ENCODE assay signal across 32 cellular contexts in genomic region chr12:100767950-100768349, GRCh38. TPM values are rescaled to one million over a fixed set of nuclear protein-coding genes. Genes with fewer than 3 reads are reported as not detected.
"Had no signal": no experiment of that assay in that cellular context is flagged by ENCODE, and none has a peak within 500 bp of the region (broad histone marks: within the 10 kb centered on the region; RNA-seq: fewer than 3 reads in every experiment).

No MANE protein-coding gene starts in this region.

- H3K27me3 ChIP-seq: ascending aorta, breast epithelium, cardiac muscle cell, colonic mucosa, dorsolateral prefrontal cortex, esophagus muscularis mucosa, gastroesophageal sphincter, heart left ventricle had no signal

- H3K36me3 ChIP-seq: ascending aorta, breast epithelium, cardiac muscle cell, colonic mucosa, esophagus muscularis mucosa, gastroesophageal sphincter, heart left ventricle had no signal

- H3K27ac ChIP-seq: ascending aorta, breast epithelium, cardiac muscle cell, colonic mucosa, dorsolateral prefrontal cortex, esophagus muscularis mucosa, gastroesophageal sphincter, heart left ventricle, VCaP had no signal

- H3K4me3 ChIP-seq: ascending aorta, breast epithelium, cardiac muscle cell, colonic mucosa, dorsolateral prefrontal cortex, esophagus muscularis mucosa, gastroesophageal sphincter, heart left ventricle had no signal

- ATAC-seq: activated naive CD4-positive, alpha-beta T cell treated with anti-CD3 and anti-CD28 coated beads, Interleukin-2, amount 50 U/mL, for 72 hours; activated T-cell treated with anti-CD3 and anti-CD28 coated beads, Interleukin-2, amount 50 U/mL, for 72 hours; gastroesophageal sphincter; heart left ventricle; WTC11 had no signal

- H3K9me3 ChIP-seq: ascending aorta, colonic mucosa had no signal

- H3K4me1 ChIP-seq: ascending aorta, breast epithelium, colonic mucosa, esophagus muscularis mucosa, gastroesophageal sphincter, heart left ventricle had no signal

- DNase-seq: activated CD4-positive, alpha-beta memory T cell treated with anti-CD3 and anti-CD28 coated beads, Interleukin-2, amount 10 ng/mL, durations not matched to agents 7 days and 5 days; activated CD4-positive, alpha-beta T cell treated with anti-CD3 and anti-CD28 coated beads for 1 hour; activated CD4-positive, alpha-beta T cell treated with anti-CD3 and anti-CD28 coated beads for 4 hours; activated CD4-positive, alpha-beta T cell treated with anti-CD3 and anti-CD28 coated beads, Interleukin-2, amount 10 ng/mL, durations not matched to agents 7 days and 5 days; activated CD4-positive, alpha-beta T cell treated with anti-CD3 and anti-CD28 coated beads, Interleukin-2, amount 50 U/mL, for 4 hours; activated CD8-positive, alpha-beta memory T cell treated with anti-CD3 and anti-CD28 coated beads, Interleukin-2, amount 50 U/mL, for 48 hours; activated gamma-delta T cell; activated naive CD4-positive, alpha-beta T cell; activated naive CD4-positive, alpha-beta T cell treated with anti-CD3 and anti-CD28 coated beads, Interleukin-2, amount 10 ng/mL, durations not matched to agents 7 days and 5 days; activated naive CD8-positive, alpha-beta T cell treated with anti-CD3 and anti-CD28 coated beads, Interleukin-2, amount 10 ng/mL, durations not matched to agents 7 days and 5 days; activated T-cell treated with anti-CD3 and anti-CD28 coated beads for 4 hours; activated T-cell treated with anti-CD3 and anti-CD28 coated beads, Interleukin-2, amount 50 U/mL, for 24 hours; activated T-cell treated with anti-CD3 and anti-CD28 coated beads, Interleukin-2, amount 50 U/mL, for 72 hours; central memory CD4-positive, alpha-beta T cell; cerebellar nuclear complex; colonic mucosa; dorsolateral prefrontal cortex; effector memory CD4-positive, alpha-beta T cell; endodermal cell; erythroblast; foreskin melanocyte; heart left ventricle; T-helper 2 cell had no signal

RNA-seq across cellular contexts. Expression of gene ANO4, which starts 26.6 kb away (rescaled TPM):
- total RNA-seq: activated CD4-positive, alpha-beta memory T cell treated with anti-CD3 and anti-CD28 coated beads, Interleukin-2, amount 10 ng/mL, durations not matched to agents 7 days and 5 days; activated CD4-positive, alpha-beta T cell treated with anti-CD3 and anti-CD28 coated beads, Interleukin-2, amount 10 ng/mL, durations not matched to agents 7 days and 5 days; activated naive CD4-positive, alpha-beta T cell treated with anti-CD3 and anti-CD28 coated beads, Interleukin-2, amount 50 U/mL, for 72 hours; activated naive CD8-positive, alpha-beta T cell treated with anti-CD3 and anti-CD28 coated beads, Interleukin-2, amount 10 ng/mL, durations not matched to agents 7 days and 5 days; activated T-cell treated with anti-CD3 and anti-CD28 coated beads, Interleukin-2, amount 50 U/mL, for 72 hours; T-helper 1 cell treated with Interleukin-12 subunit alpha and Interleukin-12 subunit beta and Interleukin-4 antibody, amounts not matched to agents 30 ng/mL and 1 ng/mL, for 36 hours had no signal
